Comparison of ENCODE assay signal across 28 cellular contexts in genomic region chr5:171413153-171413910, GRCh38. TPM values are rescaled to one million over a fixed set of nuclear protein-coding genes. Genes with fewer than 3 reads are reported as not detected.
DNase-seq lines count a peak whose midpoint lies in the region; ATAC-seq, FAIRE-seq and TF ChIP-seq lines count a peak whose summit lies in the region.
"Had no signal": no experiment of that assay in that cellular context is flagged by ENCODE, and none has a peak within 500 bp of the region (broad histone marks: within the 10 kb centered on the region; RNA-seq: fewer than 3 reads in every experiment).

No MANE protein-coding gene starts in this region.

- intact Hi-C loops in HepG2 (cut with micrococcal nuclease; ENCODE audit: unreplicated experiment): no loop called here
- intact Hi-C loops in right lobe of liver (cut with DNase I): loop anchor here in 1 of 2 donors (10.0 kb wide), 1 partner anchor 491 kb away; no protein-coding TSS in a partner anchor
- intact Hi-C loops in GM12878 (cut with micrococcal nuclease; ENCODE audit: unreplicated experiment): loop anchor here (1.0 to 10.0 kb wide), 2 partner anchors 42 to 591 kb away; partner anchors contain the start of gene FBXW11

- TF ChIP-seq POLR2A in HepG2 (IDR thresholded peaks at IDR 0.05; ENCODE audit: insufficient read depth in 1 of 2, low read depth in 2 of 2, low read length in 2 of 2) (peak in 1 of 2 experiments; percentile 32; a peak in 1 of 4 replicates), right lobe of liver (IDR thresholded peaks at IDR 0.05) (no peak), GM12878 (IDR thresholded peaks at IDR 0.05; ENCODE audit: low read depth, low read length) (0 out of 2 replicates have a peak, but pooled peaks have one; percentile 31)

- TF ChIP-seq CTCF in HepG2 (CRISPR knock-in tag; IDR thresholded peaks at IDR 0.05): no peak
- TF ChIP-seq CTCF in right lobe of liver (IDR thresholded peaks at IDR 0.05): no peak
- TF ChIP-seq CTCF in GM12878 (IDR thresholded peaks at IDR 0.05 in 2 of 3, conservative IDR thresholded peaks at IDR 0.05 in 1 of 3; ENCODE audit: control insufficient read depth in 2 of 3, extremely low read depth in 1 of 3, insufficient read depth in 1 of 3, low read depth in 3 of 3, low read length in 3 of 3): no peak

- H3K9me3 Mint-ChIP-seq in stimulated activated naive CD8-positive, alpha-beta T cell treated with anti-CD3 and anti-CD28 coated beads, Interleukin-15, amount 100 ng/mL, for 72 hours: no peaks in the 10 kb centered on the region
- H3K9me3 Mint-ChIP-seq: nephron had no signal

- H3K79me2 ChIP-seq in HepG2 (ENCODE audit: insufficient read depth, low read length) (peaks cover 17% of the 10 kb centered on the region), GM12878 (ENCODE audit: control insufficient read depth, insufficient read depth, low read length) (peaks cover 5% of the 10 kb centered on the region; the same call in 1 of the 2 replicates)

- ATAC-seq in HepG2 (no peak; the same call in 2 of the 3 replicates), right lobe of liver (no peak), GM12878 (peak; percentile 24)
- peak; percentile 36 for ATAC-seq in stimulated activated naive CD8-positive, alpha-beta T cell treated with anti-CD3 and anti-CD28 coated beads, Interleukin-15, amount 100 ng/mL, for 72 hours
- ATAC-seq: mucosa of descending colon, Right ventricle myocardium inferior had no signal

- no peak overlapping the region for H3K4me3 Mint-ChIP-seq in stimulated activated naive CD8-positive, alpha-beta T cell treated with anti-CD3 and anti-CD28 coated beads, Interleukin-15, amount 100 ng/mL, for 72 hours
- H3K4me3 Mint-ChIP-seq: nephron had no signal

- H2AFZ ChIP-seq in HepG2 (ENCODE audit: low read length) (no peak overlapping the region), GM12878 (ENCODE audit: control insufficient read depth, low read depth, low read length) (no peak overlapping the region)

- 99% methylated on average over 3 of the region's 3 CpGs for WGBS in HepG2 (ENCODE audit: low lambda C conversion rate)
- 89% methylated on average over 3 of the region's 3 CpGs for WGBS in right lobe of liver (ENCODE audit: insufficient coverage, low coverage, low lambda C conversion rate, missing lambda C conversion rate)
- 58% methylated on average over 3 of the region's 3 CpGs for WGBS in GM12878 (ENCODE audit: insufficient coverage, insufficient replicate concordance, low lambda C conversion rate, missing lambda C conversion rate)

- FAIRE-seq in HepG2 (lab: Jason Lieb, UNC) (no peak), GM12878 (lab: Jason Lieb, UNC) (no peak)
- FAIRE-seq: colon had no signal

- RAD21 ChIA-PET in GM12878 (lab: Charles Lee; ENCODE audit: unreplicated experiment): no interaction called here

- TF ChIP-seq EP300 in HepG2 (IDR thresholded peaks at IDR 0.05; ENCODE audit: low read depth in 2 of 2, low read length in 2 of 2) (no peak), HepG2 (CRISPR knock-in tag; IDR thresholded peaks at IDR 0.05; ENCODE audit: borderline replicate concordance) (no peak), GM12878 (IDR thresholded peaks at IDR 0.05; ENCODE audit: borderline replicate concordance in 1 of 2, control insufficient read depth in 1 of 2, low read depth in 2 of 2, low read length in 2 of 2) (no peak)

- TF ChIP-seq RAD21 in HepG2 (CRISPR knock-in tag; IDR thresholded peaks at IDR 0.05): no peak
- TF ChIP-seq RAD21 in GM12878 (IDR thresholded peaks at IDR 0.05; ENCODE audit: insufficient read depth, low read depth, low read length): no peak

- no peak overlapping the region for H3K4me2 ChIP-seq in HepG2 (ENCODE audit: low read depth, low read length)
- no peak overlapping the region for H3K4me2 ChIP-seq in GM12878 (ENCODE audit: control insufficient read depth, insufficient read depth)

- H3K9me3 ChIP-seq in HepG2 (ENCODE audit: low read length) (no peaks in the 10 kb centered on the region), right lobe of liver (no peaks in the 10 kb centered on the region), GM12878 (replicated peaks; ENCODE audit: control insufficient read depth, insufficient read depth, low read length) (no peaks in the 10 kb centered on the region)
- H3K9me3 ChIP-seq: breast epithelium, mucosa of descending colon, tibial nerve had no signal

- H3K9ac ChIP-seq in HepG2 (ENCODE audit: insufficient read depth, low read depth, low read length): no peak overlapping the region
- H3K9ac ChIP-seq in GM12878 (ENCODE audit: control insufficient read depth, insufficient read depth, low read length): no peak overlapping the region

- H3K27me3 Mint-ChIP-seq in stimulated activated naive CD8-positive, alpha-beta T cell treated with anti-CD3 and anti-CD28 coated beads, Interleukin-15, amount 100 ng/mL, for 72 hours: no peaks in the 10 kb centered on the region

- POLR2A ChIA-PET in HepG2 (lab: Yijun Ruan, JAX): no interaction called here
- POLR2A ChIA-PET in GM12878 (lab: Charles Lee): no interaction called here

- in situ Hi-C loops in HepG2 (cut with HindIII; ENCODE audit: extremely low pct_ligation_motif_present, low pct_unique_long_range_greater_than_20kb): no loop called here
- in situ Hi-C loops in GM12878 (cut with MboI): loop anchor here (25.0 kb wide), 1 partner anchor 874 kb away; the partner anchor contains the start of gene UBTD2

- no peak overlapping the region for H3K27ac Mint-ChIP-seq in stimulated activated naive CD8-positive, alpha-beta T cell treated with anti-CD3 and anti-CD28 coated beads, Interleukin-15, amount 100 ng/mL, for 72 hours
- H3K27ac Mint-ChIP-seq: nephron had no signal

- CTCF ChIA-PET in HepG2 (lab: Yijun Ruan, JAX; ENCODE audit: low intra/inter-chr PET ratio, low total read pairs): no interaction called here
- CTCF ChIA-PET in GM12878 (lab: Yijun Ruan, JAX): interaction anchor here (0.9 to 1.2 kb wide), 3 partner anchors 8 to 494 kb away, joined by 3 read pairs; no protein-coding TSS in a partner anchor

- H3K4me3 ChIP-seq in HepG2 (replicated peaks in 1 of 3; ENCODE audit: insufficient read depth in 1 of 3, low read depth in 2 of 3, low read length in 3 of 3): no peak overlapping the region
- H3K4me3 ChIP-seq in right lobe of liver: no peak overlapping the region
- no peak overlapping the region for H3K4me3 ChIP-seq in GM12878
- H3K4me3 ChIP-seq: breast epithelium, lung, mucosa of descending colon, tibial nerve had no signal

- peak; percentile 53 for DNase-seq in DMS 273 (lab: John Stamatoyannopoulos, UW; ENCODE audit: unreplicated experiment)
- no peak for DNase-seq in DMS 273 treated with DMSO at 0.1 percent for 48 hours (lab: John Stamatoyannopoulos, UW)
- DNase-seq in HepG2 (ENCODE audit: low spot score): no peak
- no peak for DNase-seq in right lobe of liver
- no peak for DNase-seq in GM12878 (ENCODE audit: low read depth, low spot score)
- no peak for DNase-seq in stimulated activated naive CD8-positive, alpha-beta T cell treated with anti-CD3 and anti-CD28 coated beads, Interleukin-15, amount 100 ng/mL, for 72 hours
- no peak for DNase-seq in DMS53 (lab: John Stamatoyannopoulos, UW)
- DNase-seq in NOMO-1 treated with dmso at 0.1 percent for 144 hours (lab: John Stamatoyannopoulos, UW; ENCODE audit: unreplicated experiment): no peak
- DNase-seq: activated CD4-positive, alpha-beta T cell treated with anti-CD3 and anti-CD28 coated beads, Interleukin-2, amount 50 U/mL, for 1 hour; activated gamma-delta T cell treated with Interleukin-2 at 50 U/mL for 16 hours; amygdala; effector CD4-positive, alpha-beta T cell; H7; IMR-90; kidney glomerular epithelial cell; mucosa of descending colon; NCI-H1092 treated with DMSO at 0.1 percent for 48 hours; NCI-H187 treated with DMSO at 0.1 percent for 48 hours; NCI-H774; T1000; WERI-Rb-1 had no signal

- H3K4me1 Mint-ChIP-seq in stimulated activated naive CD8-positive, alpha-beta T cell treated with anti-CD3 and anti-CD28 coated beads, Interleukin-15, amount 100 ng/mL, for 72 hours: peaks cover 3% of the 10 kb centered on the region

- H3K36me3 ChIP-seq in HepG2 (replicated peaks in 1 of 2; ENCODE audit: control insufficient read depth in 1 of 2, insufficient read depth in 2 of 2, low read length in 2 of 2) (peaks cover 5 to 47% of the 10 kb centered on the region in 2 experiments), right lobe of liver (peaks cover 0 to 34% (median 20%) of the 10 kb centered on the region in 4 donors), GM12878 (ENCODE audit: control insufficient read depth in 2 of 2, insufficient read depth in 2 of 2, low read length in 1 of 2) (peaks cover 6 to 24% of the 10 kb centered on the region in 2 experiments)
- H3K36me3 ChIP-seq: breast epithelium had no signal

- BruUV-seq in HepG2 (replicated peaks; lab: Mats Ljungman, UMichigan) (TSS peak; percentile 12), GM12878 (replicated peaks; lab: Mats Ljungman, UMichigan) (no TSS peak)

- H3K27me3 ChIP-seq in HepG2 (ENCODE audit: control insufficient read depth in 1 of 2, insufficient read depth in 2 of 2, low read length in 2 of 2): no peaks in the 10 kb centered on the region
- H3K27me3 ChIP-seq in right lobe of liver: no peaks in the 10 kb centered on the region
- H3K27me3 ChIP-seq in GM12878 (replicated peaks in 1 of 2; ENCODE audit: control insufficient read depth in 2 of 2, insufficient read depth in 2 of 2, low read length in 1 of 2): no peaks in the 10 kb centered on the region
- H3K27me3 ChIP-seq: breast epithelium, tibial nerve had no signal

- H3K4me1 ChIP-seq in HepG2 (ENCODE audit: insufficient read depth, low read length) (peaks cover 2% of the 10 kb centered on the region), right lobe of liver (peaks cover 0 to 2% (median 0%) of the 10 kb centered on the region in 4 donors), GM12878 (ENCODE audit: control insufficient read depth, insufficient read depth, low read length) (0 out of 2 replicates have a peak, but pooled peaks cover under 1% of the 10 kb centered on the region)
- H3K4me1 ChIP-seq: breast epithelium had no signal

- H4K20me1 ChIP-seq in HepG2 (ENCODE audit: insufficient read depth, low read length) (peaks cover 57% of the 10 kb centered on the region), GM12878 (ENCODE audit: control insufficient read depth, insufficient read depth) (no peaks in the 10 kb centered on the region; the same call in 1 of the 2 replicates)

- SMC1A ChIA-PET in GM12878 (lab: Charles Lee; ENCODE audit: uncharacterized antibody, unreplicated experiment): interaction anchor here (1.0 to 1.3 kb wide), 2 partner anchors 9 to 136 kb away, joined by 3 read pairs; no protein-coding TSS in a partner anchor

- no peak overlapping the region for H3K27ac ChIP-seq in HepG2 (ENCODE audit: extremely low read length, insufficient read depth, low read length)
- no peak overlapping the region for H3K27ac ChIP-seq in right lobe of liver
- H3K27ac ChIP-seq in GM12878 (ENCODE audit: control insufficient read depth, insufficient read depth): no peak overlapping the region
- H3K27ac ChIP-seq: 22Rv1, breast epithelium, tibial nerve, WERI-Rb-1 had no signal

RNA-seq across cellular contexts. Expression of gene FGF18, which starts 6.1 kb away (rescaled TPM):
- total RNA-seq in HepG2 (2016; rRNA removed; fragmentation: Illumina TruSeq; extraction: Trizol): not detected in 2 replicates
- total RNA-seq in HepG2 (2016; cell fraction: cytosol; rRNA removed; fragmentation: Illumina TruSeq; extraction: Trizol; ENCODE audit: low read depth): not detected in 2 replicates
- total RNA-seq in HepG2 (2016; cell fraction: insoluble cytoplasmic fraction; rRNA removed; fragmentation: Illumina TruSeq; extraction: Trizol): not detected in 2 replicates
- total RNA-seq in HepG2 (2016; cell fraction: membrane; rRNA removed; fragmentation: Illumina TruSeq; extraction: Trizol): not detected in 2 replicates
- not detected in 2 replicates for total RNA-seq in HepG2 (2016; cell fraction: nucleus; rRNA removed; fragmentation: Illumina TruSeq; extraction: Trizol)
- 0.04 TPM in 1 of 2 replicates, not detected in the other for polyA plus RNA-seq in HepG2 (2011; rRNA removed)
- polyA plus RNA-seq in HepG2 (2011; cell fraction: cytosol; rRNA removed): not detected in 2 replicates
- 0.05 and 0.24 TPM in 2 replicates for polyA plus RNA-seq in HepG2 (2011; cell fraction: nucleus; rRNA removed)
- 0.08 TPM in 1 of 2 replicates, not detected in the other for polyA plus RNA-seq in HepG2 (2012)
- 0.06 TPM in 1 of 2 replicates, not detected in the other for polyA plus RNA-seq in HepG2 (2016; cell fraction: cytosol; fragmentation: Illumina TruSeq; extraction: Trizol; ENCODE audit: low read depth)
- not detected in 2 replicates for polyA plus RNA-seq in HepG2 (2016; cell fraction: insoluble cytoplasmic fraction; fragmentation: Illumina TruSeq; extraction: Trizol; ENCODE audit: low read depth)
- polyA plus RNA-seq in HepG2 (2016; cell fraction: membrane; fragmentation: Illumina TruSeq; extraction: Trizol; ENCODE audit: low read depth): 0.09 TPM in 1 of 2 replicates, not detected in the other
- not detected in 2 replicates for polyA plus RNA-seq in HepG2 (2016; cell fraction: nucleus; fragmentation: Illumina TruSeq; extraction: Trizol; ENCODE audit: insufficient read depth, low read depth)
- not detected in 2 replicates for polyA minus RNA-seq in HepG2 (2011; rRNA and poly(A)+ RNA removed; ENCODE audit: low replicate concordance)
- polyA minus RNA-seq in HepG2 (2011; cell fraction: cytosol; rRNA and poly(A)+ RNA removed): not detected in 2 replicates
- not detected in 2 replicates for polyA minus RNA-seq in HepG2 (2011; cell fraction: nucleus; rRNA and poly(A)+ RNA removed)
- under 1 TPM in 1 of 6 experiments, not detected in 5; 0.12 TPM for total RNA-seq in right lobe of liver
- total RNA-seq in GM12878 (2013; cell fraction: nucleolus; rRNA removed): not detected in 2 replicates
- 0.06 and 0.11 TPM in 2 replicates for total RNA-seq in GM12878 (2014; rRNA removed)
- 0.04 TPM in 1 of 2 replicates, not detected in the other for total RNA-seq in GM12878 (2014; rRNA removed; fragmentation: Illumina TruSeq; extraction: Trizol)
- total RNA-seq in GM12878 (2021): not detected in 2 replicates
- not detected for polyA plus RNA-seq in GM12878 (2011; ENCODE audit: low read depth)
- polyA plus RNA-seq in GM12878 (2011; rRNA removed): 0.03 TPM in 1 of 2 replicates, not detected in the other
- polyA plus RNA-seq in GM12878 (2011; cell fraction: cytosol; rRNA removed): 0.03 TPM in 1 of 2 replicates, not detected in the other
- polyA plus RNA-seq in GM12878 (2011; cell fraction: nucleus; rRNA removed): 0.09 TPM in 2 replicates
- polyA plus RNA-seq in GM12878 (2012): 0.07 TPM in 1 of 2 replicates, not detected in the other
- not detected in 2 replicates for polyA plus RNA-seq in GM12878 (2014; fragmentation: Illumina TruSeq; extraction: Trizol)
- not detected for polyA plus RNA-seq in GM12878 (2014; fragmentation: Nextera tagmentation; extraction: Ambion mirVana)
- 0.09 TPM in 1 of 2 replicates, not detected in the other for polyA plus RNA-seq in GM12878 (2014; rRNA removed)
- polyA plus RNA-seq in GM12878 (2016; fragmentation: Nextera tagmentation; extraction: Ambion mirVana): under 1 TPM in 1 of 2 experiments, not detected in 1; 0.10 TPM
- polyA minus RNA-seq in GM12878 (2011; rRNA and poly(A)+ RNA removed): not detected in 2 replicates
- polyA minus RNA-seq in GM12878 (2011; cell fraction: cytosol; rRNA and poly(A)+ RNA removed): not detected in 2 replicates
- polyA minus RNA-seq in GM12878 (2011; cell fraction: nucleus; rRNA and poly(A)+ RNA removed): not detected in 2 replicates
- total RNA-seq: IMR-90 had no signal

RNA-seq across cellular contexts. Expression of gene NPM1, which starts 25.7 kb away (rescaled TPM):
- total RNA-seq in HepG2 (2016; rRNA removed; fragmentation: Illumina TruSeq; extraction: Trizol) (3,353 and 5,553 TPM in 2 replicates), right lobe of liver (100 to 1,000 TPM; 196 to 310 (median 258) TPM), GM12878 (2014; rRNA removed) (2,837 and 2,926 TPM in 2 replicates), GM12878 (2014; rRNA removed; fragmentation: Illumina TruSeq; extraction: Trizol) (5,396 and 5,466 TPM in 2 replicates), GM12878 (2021) (2,607 and 2,609 TPM in 2 replicates)
- total RNA-seq in HepG2 (2016; cell fraction: cytosol; rRNA removed; fragmentation: Illumina TruSeq; extraction: Trizol; ENCODE audit: low read depth): 762 and 941 TPM in 2 replicates
- 3,423 and 5,528 TPM in 2 replicates for total RNA-seq in HepG2 (2016; cell fraction: insoluble cytoplasmic fraction; rRNA removed; fragmentation: Illumina TruSeq; extraction: Trizol)
- 1,613 and 2,053 TPM in 2 replicates for total RNA-seq in HepG2 (2016; cell fraction: membrane; rRNA removed; fragmentation: Illumina TruSeq; extraction: Trizol)
- total RNA-seq in HepG2 (2016; cell fraction: nucleus; rRNA removed; fragmentation: Illumina TruSeq; extraction: Trizol): 1,233 and 1,301 TPM in 2 replicates
- polyA plus RNA-seq in HepG2 (2011; rRNA removed) (1,684 and 2,047 TPM in 2 replicates), GM12878 (2011; rRNA removed) (2,896 and 3,056 TPM in 2 replicates), GM12878 (2014; fragmentation: Illumina TruSeq; extraction: Trizol) (4,943 and 8,358 TPM in 2 replicates), GM12878 (2014; fragmentation: Nextera tagmentation; extraction: Ambion mirVana) (1,000 to 10,000 TPM; 3,742 to 5,105 TPM), GM12878 (2014; rRNA removed) (2,295 and 2,497 TPM in 2 replicates), GM12878 (2016; fragmentation: Nextera tagmentation; extraction: Ambion mirVana) (1,000 to 10,000 TPM; 1,843 to 2,046 TPM)
- 2,726 and 4,334 TPM in 2 replicates for polyA plus RNA-seq in HepG2 (2011; cell fraction: cytosol; rRNA removed)
- polyA plus RNA-seq in HepG2 (2011; cell fraction: nucleus; rRNA removed): 901 and 998 TPM in 2 replicates
- 3,095 and 3,791 TPM in 2 replicates for polyA plus RNA-seq in HepG2 (2012)
- polyA plus RNA-seq in HepG2 (2016; cell fraction: cytosol; fragmentation: Illumina TruSeq; extraction: Trizol; ENCODE audit: low read depth): 990 and 1,054 TPM in 2 replicates
- polyA plus RNA-seq in HepG2 (2016; cell fraction: insoluble cytoplasmic fraction; fragmentation: Illumina TruSeq; extraction: Trizol; ENCODE audit: low read depth): 5,889 and 6,211 TPM in 2 replicates
- 1,669 and 1,931 TPM in 2 replicates for polyA plus RNA-seq in HepG2 (2016; cell fraction: membrane; fragmentation: Illumina TruSeq; extraction: Trizol; ENCODE audit: low read depth)
- 1,818 and 1,822 TPM in 2 replicates for polyA plus RNA-seq in HepG2 (2016; cell fraction: nucleus; fragmentation: Illumina TruSeq; extraction: Trizol; ENCODE audit: insufficient read depth, low read depth)
- polyA minus RNA-seq in HepG2 (2011; rRNA and poly(A)+ RNA removed; ENCODE audit: low replicate concordance): 1,398 and 1,793 TPM in 2 replicates
- 3,161 and 4,136 TPM in 2 replicates for polyA minus RNA-seq in HepG2 (2011; cell fraction: cytosol; rRNA and poly(A)+ RNA removed)
- polyA minus RNA-seq in HepG2 (2011; cell fraction: nucleus; rRNA and poly(A)+ RNA removed): 529 and 590 TPM in 2 replicates
- total RNA-seq in GM12878 (2013; cell fraction: nucleolus; rRNA removed): 425 and 430 TPM in 2 replicates
- 1,342 TPM for polyA plus RNA-seq in GM12878 (2011; ENCODE audit: low read depth)
- polyA plus RNA-seq in GM12878 (2011; cell fraction: cytosol; rRNA removed): 3,501 and 4,381 TPM in 2 replicates
- 735 and 1,933 TPM in 2 replicates for polyA plus RNA-seq in GM12878 (2011; cell fraction: nucleus; rRNA removed)
- 4,384 and 5,105 TPM in 2 replicates for polyA plus RNA-seq in GM12878 (2012)
- 1,162 and 2,005 TPM in 2 replicates for polyA minus RNA-seq in GM12878 (2011; rRNA and poly(A)+ RNA removed)
- polyA minus RNA-seq in GM12878 (2011; cell fraction: cytosol; rRNA and poly(A)+ RNA removed): 2,291 and 2,774 TPM in 2 replicates
- 272 and 485 TPM in 2 replicates for polyA minus RNA-seq in GM12878 (2011; cell fraction: nucleus; rRNA and poly(A)+ RNA removed)

Comparison
In these comparisons a context has a peak if more than half of its experiments do, and no peak if none do; other contexts are left out.
1. ATAC-seq: peak in GM12878 (single experiment) and stimulated activated naive CD8-positive, alpha-beta T cell treated with anti-CD3 and anti-CD28 coated beads, Interleukin-15, amount 100 ng/mL, for 72 hours (single experiment); none in HepG2 (single experiment) and right lobe of liver (0 of 4).